In genomic region chr7:131076711-131077170, GRCh38 we compare ENCODE assay signal across 1 cellular context.
TF ChIP-seq lines count a peak whose summit lies in the region.

No MANE protein-coding gene starts in this region.

TF ChIP-seq in HepG2, 621 proteins besides CTCF, POLR2A, EP300 and RAD21 (continued from another document and continues in another):
- TF ChIP-seq RERE (CRISPR knock-in tag; IDR thresholded peaks at IDR 0.05; ENCODE audit: low read depth) (0 out of 2 replicates have a peak, but pooled peaks have one; percentile 56), ARID5B (CRISPR knock-in tag; IDR thresholded peaks at IDR 0.05) (peak; percentile 92), CC2D1A (CRISPR knock-in tag; IDR thresholded peaks at IDR 0.05) (no peak), YEATS4 (CRISPR knock-in tag; IDR thresholded peaks at IDR 0.05; ENCODE audit: borderline replicate concordance) (peak; percentile 61; the same call in 1 of the 2 replicates), ZFY (CRISPR knock-in tag; IDR thresholded peaks at IDR 0.05) (peak; percentile 62; the same call in 1 of the 2 replicates), NFKBIZ (CRISPR knock-in tag; IDR thresholded peaks at IDR 0.05) (peak; percentile 80; the same call in 1 of the 2 replicates), ASH2L (IDR thresholded peaks at IDR 0.05; ENCODE audit: insufficient read length, low read depth, low read length) (peak; percentile 60), ZFP90 (CRISPR knock-in tag; IDR thresholded peaks at IDR 0.05; ENCODE audit: borderline replicate concordance) (peak; percentile 46; the same call in 1 of the 2 replicates), FOXA3 (CRISPR knock-in tag; IDR thresholded peaks at IDR 0.05) (peak; percentile 93), MAX (IDR thresholded peaks at IDR 0.05) (peak; percentile 64; the same call in 1 of the 2 replicates), ZNF281 (CRISPR knock-in tag; IDR thresholded peaks at IDR 0.05; ENCODE audit: borderline replicate concordance) (no peak), ZNF572 (CRISPR knock-in tag; IDR thresholded peaks at IDR 0.05) (no peak), TSC22D2 (CRISPR knock-in tag; IDR thresholded peaks at IDR 0.05; ENCODE audit: borderline replicate concordance) (no peak), HOMEZ (CRISPR knock-in tag; IDR thresholded peaks at IDR 0.05; ENCODE audit: low read depth) (peak; percentile 92), ONECUT2 (CRISPR knock-in tag; IDR thresholded peaks at IDR 0.05) (0 out of 2 replicates have a peak, but pooled peaks have one; percentile 39), ZNF160 (CRISPR knock-in tag; IDR thresholded peaks at IDR 0.05) (0 out of 2 replicates have a peak, but pooled peaks have one; percentile 26), EHMT2 (IDR thresholded peaks at IDR 0.05; ENCODE audit: borderline replicate concordance, low read depth, low read length) (peak; percentile 30; the same call in 1 of the 2 replicates), SAP130 (CRISPR knock-in tag; IDR thresholded peaks at IDR 0.05; ENCODE audit: low read depth) (peak; percentile 91), RARA (CRISPR knock-in tag; IDR thresholded peaks at IDR 0.05) (peak; percentile 74), PAF1 (CRISPR knock-in tag; IDR thresholded peaks at IDR 0.05) (no peak)
- TF ChIP-seq, protein P1, sequence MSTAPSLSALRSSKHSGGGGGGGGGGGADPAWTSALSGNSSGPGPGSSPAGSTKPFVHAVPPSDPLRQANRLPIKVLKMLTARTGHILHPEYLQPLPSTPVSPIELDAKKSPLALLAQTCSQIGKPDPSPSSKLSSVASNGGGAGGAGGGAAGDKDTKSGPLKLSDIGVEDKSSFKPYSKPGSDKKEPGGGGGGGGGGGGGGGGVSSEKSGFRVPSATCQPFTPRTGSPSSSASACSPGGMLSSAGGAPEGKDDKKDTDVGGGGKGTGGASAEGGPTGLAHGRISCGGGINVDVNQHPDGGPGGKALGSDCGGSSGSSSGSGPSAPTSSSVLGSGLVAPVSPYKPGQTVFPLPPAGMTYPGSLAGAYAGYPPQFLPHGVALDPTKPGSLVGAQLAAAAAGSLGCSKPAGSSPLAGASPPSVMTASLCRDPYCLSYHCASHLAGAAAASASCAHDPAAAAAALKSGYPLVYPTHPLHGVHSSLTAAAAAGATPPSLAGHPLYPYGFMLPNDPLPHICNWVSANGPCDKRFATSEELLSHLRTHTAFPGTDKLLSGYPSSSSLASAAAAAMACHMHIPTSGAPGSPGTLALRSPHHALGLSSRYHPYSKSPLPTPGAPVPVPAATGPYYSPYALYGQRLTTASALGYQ (CRISPR knock-in tag; IDR thresholded peaks at IDR 0.05) = peak; percentile 87; the same call in 1 of the 2 replicates
- TF ChIP-seq, protein P2, sequence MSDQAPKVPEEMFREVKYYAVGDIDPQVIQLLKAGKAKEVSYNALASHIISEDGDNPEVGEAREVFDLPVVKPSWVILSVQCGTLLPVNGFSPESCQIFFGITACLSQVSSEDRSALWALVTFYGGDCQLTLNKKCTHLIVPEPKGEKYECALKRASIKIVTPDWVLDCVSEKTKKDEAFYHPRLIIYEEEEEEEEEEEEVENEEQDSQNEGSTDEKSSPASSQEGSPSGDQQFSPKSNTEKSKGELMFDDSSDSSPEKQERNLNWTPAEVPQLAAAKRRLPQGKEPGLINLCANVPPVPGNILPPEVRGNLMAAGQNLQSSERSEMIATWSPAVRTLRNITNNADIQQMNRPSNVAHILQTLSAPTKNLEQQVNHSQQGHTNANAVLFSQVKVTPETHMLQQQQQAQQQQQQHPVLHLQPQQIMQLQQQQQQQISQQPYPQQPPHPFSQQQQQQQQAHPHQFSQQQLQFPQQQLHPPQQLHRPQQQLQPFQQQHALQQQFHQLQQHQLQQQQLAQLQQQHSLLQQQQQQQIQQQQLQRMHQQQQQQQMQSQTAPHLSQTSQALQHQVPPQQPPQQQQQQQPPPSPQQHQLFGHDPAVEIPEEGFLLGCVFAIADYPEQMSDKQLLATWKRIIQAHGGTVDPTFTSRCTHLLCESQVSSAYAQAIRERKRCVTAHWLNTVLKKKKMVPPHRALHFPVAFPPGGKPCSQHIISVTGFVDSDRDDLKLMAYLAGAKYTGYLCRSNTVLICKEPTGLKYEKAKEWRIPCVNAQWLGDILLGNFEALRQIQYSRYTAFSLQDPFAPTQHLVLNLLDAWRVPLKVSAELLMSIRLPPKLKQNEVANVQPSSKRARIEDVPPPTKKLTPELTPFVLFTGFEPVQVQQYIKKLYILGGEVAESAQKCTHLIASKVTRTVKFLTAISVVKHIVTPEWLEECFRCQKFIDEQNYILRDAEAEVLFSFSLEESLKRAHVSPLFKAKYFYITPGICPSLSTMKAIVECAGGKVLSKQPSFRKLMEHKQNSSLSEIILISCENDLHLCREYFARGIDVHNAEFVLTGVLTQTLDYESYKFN (CRISPR knock-in tag; conservative IDR thresholded peaks at IDR 0.05) = peak; percentile 96
- TF ChIP-seq, protein P3, sequence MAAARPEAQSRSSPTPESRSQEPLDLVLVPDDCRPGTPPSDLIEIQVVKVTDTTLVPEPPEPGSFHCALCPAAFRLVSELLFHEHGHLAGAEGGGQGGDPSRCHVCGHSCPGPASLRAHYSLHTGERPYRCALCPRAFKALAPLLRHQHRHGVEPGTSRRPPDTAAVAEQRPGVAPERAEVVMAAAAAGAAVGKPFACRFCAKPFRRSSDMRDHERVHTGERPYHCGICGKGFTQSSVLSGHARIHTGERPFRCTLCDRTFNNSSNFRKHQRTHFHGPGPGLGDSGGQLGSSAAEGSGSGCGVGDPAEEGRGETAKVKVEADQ (CRISPR knock-in tag; IDR thresholded peaks at IDR 0.05; ENCODE audit: borderline replicate concordance) = no peak
- TF ChIP-seq, protein P4, sequence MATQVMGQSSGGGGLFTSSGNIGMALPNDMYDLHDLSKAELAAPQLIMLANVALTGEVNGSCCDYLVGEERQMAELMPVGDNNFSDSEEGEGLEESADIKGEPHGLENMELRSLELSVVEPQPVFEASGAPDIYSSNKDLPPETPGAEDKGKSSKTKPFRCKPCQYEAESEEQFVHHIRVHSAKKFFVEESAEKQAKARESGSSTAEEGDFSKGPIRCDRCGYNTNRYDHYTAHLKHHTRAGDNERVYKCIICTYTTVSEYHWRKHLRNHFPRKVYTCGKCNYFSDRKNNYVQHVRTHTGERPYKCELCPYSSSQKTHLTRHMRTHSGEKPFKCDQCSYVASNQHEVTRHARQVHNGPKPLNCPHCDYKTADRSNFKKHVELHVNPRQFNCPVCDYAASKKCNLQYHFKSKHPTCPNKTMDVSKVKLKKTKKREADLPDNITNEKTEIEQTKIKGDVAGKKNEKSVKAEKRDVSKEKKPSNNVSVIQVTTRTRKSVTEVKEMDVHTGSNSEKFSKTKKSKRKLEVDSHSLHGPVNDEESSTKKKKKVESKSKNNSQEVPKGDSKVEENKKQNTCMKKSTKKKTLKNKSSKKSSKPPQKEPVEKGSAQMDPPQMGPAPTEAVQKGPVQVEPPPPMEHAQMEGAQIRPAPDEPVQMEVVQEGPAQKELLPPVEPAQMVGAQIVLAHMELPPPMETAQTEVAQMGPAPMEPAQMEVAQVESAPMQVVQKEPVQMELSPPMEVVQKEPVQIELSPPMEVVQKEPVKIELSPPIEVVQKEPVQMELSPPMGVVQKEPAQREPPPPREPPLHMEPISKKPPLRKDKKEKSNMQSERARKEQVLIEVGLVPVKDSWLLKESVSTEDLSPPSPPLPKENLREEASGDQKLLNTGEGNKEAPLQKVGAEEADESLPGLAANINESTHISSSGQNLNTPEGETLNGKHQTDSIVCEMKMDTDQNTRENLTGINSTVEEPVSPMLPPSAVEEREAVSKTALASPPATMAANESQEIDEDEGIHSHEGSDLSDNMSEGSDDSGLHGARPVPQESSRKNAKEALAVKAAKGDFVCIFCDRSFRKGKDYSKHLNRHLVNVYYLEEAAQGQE (IDR thresholded peaks at IDR 0.05; ENCODE audit: borderline replicate concordance in 1 of 2, low read depth in 1 of 2, low read length in 2 of 2) = 0 out of 4 replicates have a peak, but pooled peaks of 1 of the 2 experiments have one; percentile 18
- TF ChIP-seq, protein P5, sequence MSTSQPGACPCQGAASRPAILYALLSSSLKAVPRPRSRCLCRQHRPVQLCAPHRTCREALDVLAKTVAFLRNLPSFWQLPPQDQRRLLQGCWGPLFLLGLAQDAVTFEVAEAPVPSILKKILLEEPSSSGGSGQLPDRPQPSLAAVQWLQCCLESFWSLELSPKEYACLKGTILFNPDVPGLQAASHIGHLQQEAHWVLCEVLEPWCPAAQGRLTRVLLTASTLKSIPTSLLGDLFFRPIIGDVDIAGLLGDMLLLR (CRISPR knock-in tag; IDR thresholded peaks at IDR 0.05) = no peak
